Comparison of ENCODE assay signal across 22 cellular contexts in the genomic region with DNA sequence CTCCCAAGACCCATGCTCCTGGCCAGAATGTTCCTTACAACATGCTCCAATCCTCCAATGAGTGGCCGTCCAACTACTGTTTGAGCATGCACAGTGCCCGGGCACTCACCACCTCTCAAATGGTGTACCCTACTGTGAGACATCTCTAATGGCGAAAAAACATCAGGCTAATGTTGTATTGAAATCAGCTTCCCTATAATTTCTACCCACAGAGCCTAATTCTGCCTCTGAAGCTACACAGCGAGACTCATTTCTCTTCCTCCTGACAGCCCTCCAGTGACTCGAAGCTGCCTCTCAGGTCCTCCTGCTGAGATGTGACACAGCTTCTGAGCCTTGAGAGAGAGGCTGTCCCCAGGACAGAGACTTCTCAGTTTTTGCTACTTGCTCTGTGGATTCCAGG.
"Had no signal": no experiment of that assay in that cellular context is flagged by ENCODE, and none has a peak within 500 bp of the region (broad histone marks: within the 10 kb centered on the region; RNA-seq: fewer than 3 reads in every experiment).

No MANE protein-coding gene starts in this region.

- DNase-seq: activated B cell treated with CpG ODN at 0.5 μM for 24 hours; activated CD4-positive, alpha-beta memory T cell treated with anti-CD3 and anti-CD28 coated beads for 36 hours; activated CD4-positive, alpha-beta T cell treated with anti-CD3 and anti-CD28 coated beads for 1 hour; activated CD4-positive, alpha-beta T cell treated with anti-CD3 and anti-CD28 coated beads, Interleukin-2, amount 10 ng/mL, durations not matched to agents 24 days and 14 days; activated CD8-positive, alpha-beta memory T cell treated with anti-CD3 and anti-CD28 coated beads for 24 hours; activated gamma-delta T cell; activated naive CD4-positive, alpha-beta T cell treated with anti-CD3 and anti-CD28 coated beads for 36 hours; activated naive CD8-positive, alpha-beta T cell treated with anti-CD3 and anti-CD28 coated beads for 36 hours; activated T-cell treated with anti-CD3 and anti-CD28 coated beads, Interleukin-2, amount 50 U/mL, for 4 hours; brain microvascular endothelial cell; Kasumi-1; KBM-7; NCI-H1105 treated with DMSO at 0.1 percent for 48 hours; NCI-H1930; NCI-H526; NCI-H82; T-cell; T-helper 2 cell; T1000 had no signal

- H3K27ac ChIP-seq: brain microvascular endothelial cell, cardiac muscle cell, SK-N-MC had no signal

- H3K4me3 ChIP-seq: cardiac muscle cell, SK-N-MC had no signal

- FAIRE-seq: TTC549 had no signal

- H3K27me3 ChIP-seq: brain microvascular endothelial cell, cardiac muscle cell had no signal

- H3K36me3 ChIP-seq: brain microvascular endothelial cell, cardiac muscle cell had no signal
